In genomic region chr21:26809745-26810144, GRCh38 we compare ENCODE assay signal across 26 cellular contexts. TPM values are rescaled to one million over a fixed set of nuclear protein-coding genes. Genes with fewer than 3 reads are reported as not detected.
"Had no signal": no experiment of that assay in that cellular context is flagged by ENCODE, and none has a peak within 500 bp of the region (broad histone marks: within the 10 kb centered on the region; RNA-seq: fewer than 3 reads in every experiment).

No MANE protein-coding gene starts in this region.

- ATAC-seq: Right ventricle myocardium inferior, T-cell had no signal

- H3K36me3 ChIP-seq: MG63 had no signal

- H3K27ac ChIP-seq: HL-60 had no signal

- H3K27me3 ChIP-seq: MG63 had no signal

- H3K9me3 ChIP-seq: MG63, SK-N-SH had no signal

- FAIRE-seq: RCC 7860 had no signal

- H3K4me3 ChIP-seq: MG63 had no signal

- DNase-seq: Karpas-422, KG1, MG63, NCI-H1092, NCI-H1105 treated with DMSO at 0.1 percent for 48 hours, NCI-H1417 treated with DMSO at 0.1 percent for 48 hours, NCI-H146, NCI-H1694 treated with DMSO at 0.1 percent for 48 hours, NCI-H1930, NCI-H2081, NCI-H2171, NCI-H226, NCI-H446, NCI-H510A, NCI-H524 treated with DMSO at 0.1 percent for 48 hours, NCI-H69, NCI-H774, RPMI8226, SHP77 treated with DMSO at 0.1 percent for 48 hours, SK-N-SH, SW 1271, T-cell had no signal

RNA-seq across cellular contexts. Expression of gene ADAMTS1, which starts 35.5 kb away (rescaled TPM):
- total RNA-seq: HT-29 had no signal
